In the genomic region with DNA sequence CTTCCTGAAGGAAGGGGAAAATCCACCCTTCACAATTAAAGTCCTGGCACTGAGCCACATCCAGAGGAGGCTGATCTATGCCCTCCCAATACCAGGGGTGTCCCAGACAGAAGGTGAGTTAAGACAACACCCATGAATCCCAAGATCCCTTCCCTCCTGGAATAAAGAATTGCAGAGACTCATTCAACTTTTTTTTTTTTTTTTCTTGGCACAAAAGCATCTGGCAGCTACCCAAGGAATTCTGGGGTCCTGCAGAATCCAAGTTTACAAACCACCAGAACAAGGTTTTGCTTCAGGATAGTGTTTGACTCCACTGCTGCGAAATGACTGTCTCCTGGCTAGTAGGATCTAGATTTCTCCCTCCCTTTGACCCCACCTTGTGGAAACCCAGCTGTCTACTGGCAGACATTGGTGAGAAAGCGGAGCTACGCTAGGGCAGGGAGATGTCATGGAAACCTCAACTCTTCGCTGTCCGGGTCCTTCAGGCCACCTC, we compare ENCODE assay signal across 11 cellular contexts. TPM values are rescaled to one million over a fixed set of nuclear protein-coding genes. Genes with fewer than 3 reads are reported as not detected.
A peak's percentile ranks its signal among the peaks of the same experiment; 100 is the strongest.
DNase-seq lines count a peak whose midpoint lies in the region; ATAC-seq and TF ChIP-seq lines count a peak whose summit lies in the region.
"Had no signal": no experiment of that assay in that cellular context is flagged by ENCODE, and none has a peak within 500 bp of the region (broad histone marks: within the 10 kb centered on the region; RNA-seq: fewer than 3 reads in every experiment).

No MANE protein-coding gene starts in this region.

- H3K79me2 ChIP-seq in ACC112 (ENCODE audit: control insufficient read depth, insufficient read depth, low read length, unreplicated experiment) = no peaks in the 10 kb centered on the region

- peak; percentile 92 for DNase-seq in fibroblast of the aortic adventitia (ENCODE audit: low read depth)
- no peak for DNase-seq in omental fat pad (ENCODE audit: low spot score)
- DNase-seq in putamen (ENCODE audit: low spot score) = no peak
- DNase-seq in posterior vena cava (ENCODE audit: low spot score) = no peak
- no peak for DNase-seq in activated T-cell treated with anti-CD3 and anti-CD28 coated beads, Interleukin-2, amount 50 U/mL, for 4 hours
- DNase-seq in activated CD4-positive, CD25-positive, alpha-beta regulatory T cell (lab: John Stamatoyannopoulos, UW) = no peak
- DNase-seq: effector memory CD4-positive, alpha-beta T cell; KBM-7; T1000 had no signal

- H3K4me1 Mint-ChIP-seq in activated T-cell treated with anti-CD3 and anti-CD28 coated beads, Interleukin-2, amount 50 U/mL, for 4 hours (ENCODE audit: low read depth) = peaks cover 2% of the 10 kb centered on the region

- no peaks in the 10 kb centered on the region for H3K27me3 Mint-ChIP-seq in activated T-cell treated with anti-CD3 and anti-CD28 coated beads, Interleukin-2, amount 50 U/mL, for 4 hours (ENCODE audit: low read depth)

- peaks cover 35% of the 10 kb centered on the region for H3K4me1 ChIP-seq in ACC112 (ENCODE audit: control insufficient read depth, insufficient read depth, low read length, unreplicated experiment)

- peak; percentile 15 for TF ChIP-seq CTCF in fibroblast of the aortic adventitia (IDR thresholded peaks at IDR 0.05; ENCODE audit: insufficient read depth, low read length)
- no peak for TF ChIP-seq CTCF in omental fat pad (IDR thresholded peaks at IDR 0.05)

- H3K36me3 ChIP-seq in ACC112 (ENCODE audit: insufficient read depth, low read length) = peaks cover 22% of the 10 kb centered on the region

- no peaks in the 10 kb centered on the region for H3K27me3 ChIP-seq in ACC112 (ENCODE audit: insufficient read depth, low read length)

- H3K9me3 Mint-ChIP-seq in activated T-cell treated with anti-CD3 and anti-CD28 coated beads, Interleukin-2, amount 50 U/mL, for 4 hours = no peaks in the 10 kb centered on the region

- peak; percentile 35 for ATAC-seq in omental fat pad (ENCODE audit: low FRiP score)
- ATAC-seq in activated T-cell treated with anti-CD3 and anti-CD28 coated beads, Interleukin-2, amount 50 U/mL, for 4 hours = no peak

- H3K4me3 Mint-ChIP-seq in activated T-cell treated with anti-CD3 and anti-CD28 coated beads, Interleukin-2, amount 50 U/mL, for 4 hours = no peak overlapping the region

- H3K36me3 Mint-ChIP-seq in activated T-cell treated with anti-CD3 and anti-CD28 coated beads, Interleukin-2, amount 50 U/mL, for 4 hours (ENCODE audit: insufficient read depth) = no peaks in the 10 kb centered on the region

- no peak overlapping the region for H2AFZ ChIP-seq in ACC112 (ENCODE audit: low read length, unreplicated experiment)

- H3K4me3 ChIP-seq in ACC112 (ENCODE audit: low read depth, low read length) = no peak overlapping the region
- no peak overlapping the region for H3K4me3 ChIP-seq in fibroblast of the aortic adventitia (ENCODE audit: low read depth, low read length)

- intact Hi-C loops in posterior vena cava (cut with DNase I) = no loop called here

- H3K27ac ChIP-seq in ACC112 (ENCODE audit: low read depth, low read length) = peak overlapping the region; percentile 43
- peak overlapping the region; percentile 44 for H3K27ac ChIP-seq in angular gyrus (ENCODE audit: low read depth, low read length)

RNA-seq across cellular contexts. Expression of a gene that starts 37.4 kb away (rescaled TPM):
- total RNA-seq in fibroblast of the aortic adventitia (ENCODE audit: low replicate concordance) (39.2 and 46.7 TPM in 2 replicates), omental fat pad (100 to 1,000 TPM in 1 of 4 donors, 10 to 100 TPM in 3; 64.2 to 153 (median 85.7) TPM), posterior vena cava (10 to 100 TPM; 68.5 to 84.2 TPM)
- under 1 TPM; 0.33 to 0.47 (median 0.38) TPM for total RNA-seq in activated T-cell treated with anti-CD3 and anti-CD28 coated beads, Interleukin-2, amount 50 U/mL, for 4 hours

Comparison
In these comparisons a context has a peak if more than half of its experiments do, and no peak if none do; other contexts are left out.
1. RNA of a gene that starts 37.4 kb away (total RNA-seq): 64.2 to 153 TPM in omental fat pad, 68.5 to 84.2 TPM in posterior vena cava and 39.2 to 46.7 TPM in fibroblast of the aortic adventitia; 0.33 to 0.47 TPM in activated T-cell treated with anti-CD3 and anti-CD28 coated beads, Interleukin-2, amount 50 U/mL, for 4 hours; every median in the first group is over 10 times any median in the second.